Comparison of ENCODE assay signal across 1 cellular context in the genomic region with DNA sequence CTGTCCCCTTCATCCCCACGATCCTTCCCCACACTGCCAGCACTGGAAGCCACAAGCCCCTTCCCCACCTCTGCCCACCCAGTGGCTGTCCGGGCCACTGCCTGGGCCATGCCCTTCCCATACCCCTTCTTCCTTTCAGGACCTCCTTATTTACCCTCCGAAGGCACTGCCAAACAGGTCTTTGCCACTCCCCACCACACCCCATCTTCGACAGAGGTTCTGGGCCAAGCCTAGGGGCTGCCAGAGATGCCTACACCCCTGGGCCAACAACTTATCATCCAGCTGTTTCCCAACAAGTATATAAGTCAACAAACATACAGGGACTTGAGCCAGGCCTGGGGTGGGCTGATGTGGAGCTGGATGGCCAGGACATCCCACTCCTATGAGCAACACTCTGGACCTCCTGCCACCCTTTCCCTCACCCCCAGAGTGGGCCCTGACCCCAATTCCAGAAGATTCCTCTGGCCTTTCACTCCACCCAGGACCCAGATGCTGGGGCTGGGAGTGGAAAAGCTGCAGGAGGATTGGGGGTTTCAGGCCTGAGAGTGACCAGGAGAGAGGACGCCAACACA.
TF ChIP-seq lines count a peak whose summit lies in the region.

No MANE protein-coding gene starts in this region.

TF ChIP-seq in neural cell, 6 proteins besides CTCF, POLR2A, EP300 and RAD21:
- TF ChIP-seq EZH2 (IDR thresholded peaks at IDR 0.05; ENCODE audit: borderline replicate concordance, insufficient read depth, low read length, poor library complexity, severe bottlenecking) (no peak), TAF1 (IDR thresholded peaks at IDR 0.05; ENCODE audit: low read depth) (no peak), POLR2AphosphoS5 (IDR thresholded peaks at IDR 0.05) (no peak), MXI1 (conservative IDR thresholded peaks at IDR 0.05; ENCODE audit: poor library complexity, severe bottlenecking) (no peak)
